In genomic region chr4:2331519-2332200, GRCh38 we compare ENCODE assay signal across 15 cellular contexts.
"Had no signal": no experiment of that assay in that cellular context is flagged by ENCODE, and none has a peak within 500 bp of the region (broad histone marks: within the 10 kb centered on the region; RNA-seq: fewer than 3 reads in every experiment).

No MANE protein-coding gene starts in this region.

- H3K27ac ChIP-seq: foreskin keratinocyte, left ventricle myocardium inferior, lower lobe of right lung, thoracic aorta, transverse colon had no signal

- H3K4me1 ChIP-seq: foreskin keratinocyte, left ventricle myocardium inferior had no signal

- H3K36me3 ChIP-seq: thoracic aorta had no signal

- H3K4me3 ChIP-seq: left ventricle myocardium inferior, lower lobe of right lung, thoracic aorta, transverse colon had no signal

- ATAC-seq: foreskin keratinocyte; left cardiac atrium; sciatic nerve; stimulated activated naive B cell treated with anti-CD40 and anti-IgM and Interleukin-4, amounts not matched to agents 10 μg/mL and 1 μg/mL and 100 μg/mL, for 72 hours; stimulated activated naive CD8-positive, alpha-beta T cell treated with anti-CD3 and anti-CD28 coated beads, Interleukin-15, amount 100 ng/mL, for 72 hours had no signal

- DNase-seq: foreskin keratinocyte; immature natural killer cell; left cardiac atrium; left ventricle myocardium inferior; lower lobe of right lung; naive B cell; posterior cingulate gyrus; stimulated activated CD4-positive, alpha-beta T cell treated with anti-CD3 and anti-CD28 coated beads, Interleukin-2, amount 100 ng/mL, for 24 hours; stimulated activated CD4-positive, alpha-beta T cell treated with anti-CD3 and anti-CD28 coated beads, Interleukin-4, amount 100 ng/mL, for 4 hours; stimulated activated naive B cell treated with anti-CD40 and anti-IgM and Interleukin-4, amounts not matched to agents 10 μg/mL and 1 μg/mL and 100 μg/mL, for 72 hours; stimulated activated naive CD8-positive, alpha-beta T cell treated with anti-CD3 and anti-CD28 coated beads, Interleukin-15, amount 100 ng/mL, for 72 hours; transverse colon had no signal

- H3K27me3 ChIP-seq: foreskin keratinocyte, transverse colon had no signal

- FAIRE-seq: keratinocyte had no signal
